ENCODE assay signal across 15 cellular contexts in genomic region chr21:35232545-35233176, GRCh38.
DNase-seq lines count a peak whose midpoint lies in the region; ATAC-seq and TF ChIP-seq lines count a peak whose summit lies in the region.
"Had no signal": no experiment of that assay in that cellular context is flagged by ENCODE, and none has a peak within 500 bp of the region (broad histone marks: within the 10 kb centered on the region; RNA-seq: fewer than 3 reads in every experiment).

No MANE protein-coding gene starts in this region.

- TF ChIP-seq CTCF in Calu3 (IDR thresholded peaks at IDR 0.05; ENCODE audit: unreplicated experiment) (no peak), mammary epithelial cell (conservative IDR thresholded peaks at IDR 0.05 in 1 of 2, IDR thresholded peaks at IDR 0.05 in 1 of 2; ENCODE audit: extremely low read depth in 1 of 2, insufficient read depth in 1 of 2, low read depth in 1 of 2, low read length in 2 of 2) (no peak)

- no peaks in the 10 kb centered on the region for H3K27me3 Mint-ChIP-seq in Calu3 (ENCODE audit: unreplicated experiment)
- H3K27me3 Mint-ChIP-seq: activated T-helper 17 cell treated with anti-CD3 and anti-CD28 coated beads, Interleukin-2, amount 50 U/mL, for 72 hours; CD8-positive, alpha-beta memory T cell had no signal

- H3K27ac ChIP-seq in mammary epithelial cell (ENCODE audit: insufficient read depth, low read depth, low read length) (no peak overlapping the region), mesodermal cell (ENCODE audit: low read depth, low read length, severe bottlenecking) (peak overlapping the region; percentile 55)

- H3K79me2 ChIP-seq in mammary epithelial cell (ENCODE audit: insufficient read depth, low read length), result no peaks in the 10 kb centered on the region

- H3K9me3 ChIP-seq in mammary epithelial cell (replicated peaks; ENCODE audit: insufficient read depth, low read length), result no peaks in the 10 kb centered on the region
- H3K9me3 ChIP-seq in mesodermal cell (ENCODE audit: control insufficient read depth, low read length), result peaks cover 16% of the 10 kb centered on the region

- H3K4me1 ChIP-seq in mammary epithelial cell (ENCODE audit: insufficient read depth, low read length) (peaks cover 12% of the 10 kb centered on the region), mesodermal cell (ENCODE audit: control insufficient read depth, insufficient read depth, low read length, poor library complexity, severe bottlenecking) (peaks cover 12% of the 10 kb centered on the region)

- H3K36me3 Mint-ChIP-seq in Calu3 (ENCODE audit: insufficient read depth, unreplicated experiment), result peaks cover 5% of the 10 kb centered on the region

- no peak overlapping the region for H3K4me3 Mint-ChIP-seq in Calu3 (ENCODE audit: low read depth, unreplicated experiment)
- H3K4me3 Mint-ChIP-seq: activated T-helper 17 cell treated with anti-CD3 and anti-CD28 coated beads, Interleukin-2, amount 50 U/mL, for 72 hours; CD8-positive, alpha-beta memory T cell; neural crest cell; WTC11 had no signal

- no peaks in the 10 kb centered on the region for H3K9me3 Mint-ChIP-seq in Calu3 (ENCODE audit: low read depth, unreplicated experiment)

- H3K4me1 Mint-ChIP-seq in Calu3 (ENCODE audit: low read depth, unreplicated experiment), result peaks cover 30% of the 10 kb centered on the region

- BruUV-seq in Calu3 (replicated peaks; lab: Mats Ljungman, UMichigan), result no TSS peak
- BruUV-seq in mammary epithelial cell (replicated peaks; lab: Mats Ljungman, UMichigan), result no TSS peak

- no peaks in the 10 kb centered on the region for H4K20me1 ChIP-seq in mammary epithelial cell (ENCODE audit: insufficient read depth, low read length)

- H3K36me3 ChIP-seq in mammary epithelial cell (ENCODE audit: insufficient read depth, low read length) (no peaks in the 10 kb centered on the region), mesodermal cell (ENCODE audit: control insufficient read depth, insufficient read depth, low read length) (no peaks in the 10 kb centered on the region)

- intact Hi-C loops in Calu3 (cut with micrococcal nuclease; ENCODE audit: unreplicated experiment), result no loop called here
- intact Hi-C loops in mammary epithelial cell (cut with micrococcal nuclease), result no loop called here

- in situ Hi-C loops in mammary epithelial cell (cut with MboI; ENCODE audit: low sequenced_read_pairs in 2 of 2), result no loop called here

- no peak overlapping the region for H3K9ac ChIP-seq in mammary epithelial cell (ENCODE audit: insufficient read depth, low read length)

- no peak overlapping the region for H2AFZ ChIP-seq in mammary epithelial cell (ENCODE audit: low read depth, low read length)

- dilution Hi-C loops in mammary epithelial cell (cut with HindIII; ENCODE audit: low sequenced_read_pairs), result no loop called here

- peak; percentile 68 for DNase-seq in Calu3
- DNase-seq in NCI-H460 (ENCODE audit: extremely low read depth, low read depth), result peak; percentile 47
- peak; percentile 75 for DNase-seq in mammary epithelial cell
- no peak for DNase-seq in pons (ENCODE audit: low spot score)
- no peak for DNase-seq in activated CD4-positive, alpha-beta T cell treated with anti-CD3 and anti-CD28 coated beads for 1 hour
- DNase-seq: CD8-positive, alpha-beta memory T cell; cortex of kidney; MV-4-11; stimulated activated CD4-positive, alpha-beta T cell treated with anti-CD3 and anti-CD28 coated beads, Interleukin-4, amount 100 ng/mL, for 4 hours had no signal

- 88% methylated on average over 11 of the region's 11 CpGs for WGBS in mammary epithelial cell (ENCODE audit: low coverage, missing lambda C conversion rate)
- WGBS in mesodermal cell (ENCODE audit: insufficient coverage in 2 of 2), 2 experiments, result 52 to 60% methylated on average over 9 to 11 of the region's 11 CpGs

- no peak overlapping the region for H3K4me3 ChIP-seq in mammary epithelial cell (replicated peaks in 1 of 3; ENCODE audit: insufficient read depth in 1 of 3, low read depth in 2 of 3, low read length in 3 of 3)
- no peak overlapping the region for H3K4me3 ChIP-seq in mesodermal cell (ENCODE audit: extremely low read depth, insufficient read depth, low read length, poor library complexity, severe bottlenecking)

- CTCF ChIA-PET in Calu3 (lab: Charles Lee) (interaction anchor here (0.9 to 1.1 kb wide), 3 partner anchors 10 to 128 kb away, joined by 3 to 11 read pairs (median 4); no protein-coding TSS in a partner anchor), mammary epithelial cell (lab: Charles Lee; ENCODE audit: low non-redundant PET) (no interaction called here)

- no peaks in the 10 kb centered on the region for H3K27me3 ChIP-seq in mammary epithelial cell (ENCODE audit: insufficient read depth, low read length)

- ATAC-seq in HG03432 (IDR thresholded peaks at IDR 0.05; ENCODE audit: unreplicated experiment) (no peak), GM21381 (IDR thresholded peaks at IDR 0.05; ENCODE audit: unreplicated experiment) (no peak)
- ATAC-seq: activated T-helper 17 cell treated with anti-CD3 and anti-CD28 coated beads, Interleukin-2, amount 50 U/mL, for 72 hours; WTC11 had no signal

- no peak overlapping the region for H3K4me2 ChIP-seq in mammary epithelial cell (ENCODE audit: insufficient read depth, low read depth, low read length)

- peak overlapping the region; percentile 77 for H3K27ac Mint-ChIP-seq in Calu3 (ENCODE audit: unreplicated experiment)
- H3K27ac Mint-ChIP-seq: activated T-helper 17 cell treated with anti-CD3 and anti-CD28 coated beads, Interleukin-2, amount 50 U/mL, for 72 hours; CD8-positive, alpha-beta memory T cell; WTC11 had no signal

Comparison
In these comparisons a context has a peak if more than half of its experiments do, and no peak if none do; other contexts are left out.
1. DNase-seq: peak in Calu3 (single experiment), NCI-H460 (single experiment) and mammary epithelial cell (single experiment); none in pons (single experiment) and activated CD4-positive, alpha-beta T cell treated with anti-CD3 and anti-CD28 coated beads for 1 hour (single experiment).